ENCODE assay signal across 8 cellular contexts in genomic region chr6:65927141-65927540, GRCh38.
"Had no signal": no experiment of that assay in that cellular context is flagged by ENCODE, and none has a peak within 500 bp of the region (broad histone marks: within the 10 kb centered on the region; RNA-seq: fewer than 3 reads in every experiment).

No MANE protein-coding gene starts in this region.

- H3K4me3 Mint-ChIP-seq: HFFc6 had no signal

- H3K4me3 ChIP-seq: HAP-1, K562 had no signal

- ATAC-seq: HCT116, K562 had no signal

- H3K36me3 ChIP-seq: HAP-1 had no signal

- H3K27ac Mint-ChIP-seq: HFFc6 had no signal

- DNase-seq: GOT3, H7, HFFc6, IMR-90, KG1 had no signal

- H3K9me3 ChIP-seq: HAP-1 had no signal
